9 cellular contexts compared by ENCODE assay signal in the genomic region with DNA sequence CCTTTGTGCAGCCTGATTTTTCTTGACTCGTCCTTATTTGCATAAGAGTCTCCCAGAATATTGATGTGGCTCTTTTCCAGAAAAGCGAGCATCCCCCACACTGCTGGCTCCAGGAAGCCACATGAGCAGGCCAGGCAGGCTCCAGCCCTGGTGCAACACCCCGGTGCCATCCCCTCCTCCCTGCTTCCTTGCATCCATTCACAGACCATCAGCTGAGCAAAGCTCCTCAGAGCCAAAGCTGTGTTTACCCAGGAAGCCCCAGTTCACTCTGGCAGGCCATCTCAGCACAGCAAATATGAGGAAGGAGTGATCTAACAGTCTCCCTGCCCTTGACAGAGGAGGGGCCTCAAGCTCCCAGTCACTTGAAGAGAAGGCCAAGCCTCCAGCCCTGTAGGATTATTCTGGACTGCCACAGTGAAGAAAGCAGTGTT. TPM values are rescaled to one million over a fixed set of nuclear protein-coding genes. Genes with fewer than 3 reads are reported as not detected.
A peak's percentile ranks its signal among the peaks of the same experiment; 100 is the strongest.
DNase-seq lines count a peak whose midpoint lies in the region; ATAC-seq and TF ChIP-seq lines count a peak whose summit lies in the region.
"Had no signal": no experiment of that assay in that cellular context is flagged by ENCODE, and none has a peak within 500 bp of the region (broad histone marks: within the 10 kb centered on the region; RNA-seq: fewer than 3 reads in every experiment).

No MANE protein-coding gene starts in this region.

- no peak overlapping the region for H3K4me3 ChIP-seq in HUES48 (ENCODE audit: low read depth, low read length)
- H3K4me3 ChIP-seq in stomach = no peak overlapping the region

- H3K27me3 ChIP-seq in HUES48 (ENCODE audit: control insufficient read depth, insufficient read depth, low read length) (no peaks in the 10 kb centered on the region), stomach (no peaks in the 10 kb centered on the region)

- TF ChIP-seq POLR2A in stomach (IDR thresholded peaks at IDR 0.05) (no peak), GM18505 (IDR thresholded peaks at IDR 0.05; ENCODE audit: borderline replicate concordance, extremely low read depth, insufficient read depth, insufficient read length) (no peak)

- H3K36me3 ChIP-seq in HUES48 (ENCODE audit: control insufficient read depth, insufficient read depth, low read length) (no peaks in the 10 kb centered on the region), stomach (no peaks in the 10 kb centered on the region)

- no peak overlapping the region for H3K9ac ChIP-seq in HUES48 (ENCODE audit: low read depth, low read length)

- H3K9me3 ChIP-seq in HUES48 (ENCODE audit: control insufficient read depth, insufficient read depth, low read length) = no peaks in the 10 kb centered on the region
- H3K9me3 ChIP-seq in stomach = no peaks in the 10 kb centered on the region

- peak overlapping the region; percentile 57 for H3K27ac ChIP-seq in HUES48 (ENCODE audit: low read depth, low read length)
- peak overlapping the region in 2 of 5 donors; percentile 14 to 27 for H3K27ac ChIP-seq in stomach

- peaks cover 4% of the 10 kb centered on the region for H3K36me3 Mint-ChIP-seq in brain
- peaks cover 24% of the 10 kb centered on the region for H3K36me3 Mint-ChIP-seq in T-helper 2 cell treated with Interferon-gamma antibody and Interleukin-4, amounts not matched to agents 5 μg/mL and 100 μg/mL, for 36 hours (ENCODE audit: low read depth)

- no peak for ATAC-seq in GM18505 (IDR thresholded peaks at IDR 0.05; ENCODE audit: unreplicated experiment)

- H3K27ac Mint-ChIP-seq in brain = peak overlapping the region; percentile 54 to 93 (median 89)
- H3K27ac Mint-ChIP-seq in T-helper 2 cell treated with Interferon-gamma antibody and Interleukin-4, amounts not matched to agents 5 μg/mL and 100 μg/mL, for 36 hours = no peak overlapping the region
- H3K27ac Mint-ChIP-seq: activated CD4-positive, alpha-beta T cell treated with anti-CD3 and anti-CD28 coated beads, Interleukin-2, amount 10 ng/mL, durations not matched to agents 7 days and 5 days had no signal

- no peak for TF ChIP-seq EP300 in stomach (IDR thresholded peaks at IDR 0.05)

- 14 to 25% (median 17%) methylated on average over 3 of the region's 3 CpGs for WGBS in stomach, 5 donors

- peaks cover 0 to 7% (median 0%) of the 10 kb centered on the region in 5 experiments for H3K9me3 Mint-ChIP-seq in brain
- H3K9me3 Mint-ChIP-seq in T-helper 2 cell treated with Interferon-gamma antibody and Interleukin-4, amounts not matched to agents 5 μg/mL and 100 μg/mL, for 36 hours = peaks cover 5% of the 10 kb centered on the region
- H3K9me3 Mint-ChIP-seq: activated CD4-positive, alpha-beta T cell treated with anti-CD3 and anti-CD28 coated beads, Interleukin-2, amount 10 ng/mL, durations not matched to agents 7 days and 5 days had no signal

- peaks cover 8% of the 10 kb centered on the region for H3K4me1 ChIP-seq in HUES48 (ENCODE audit: control insufficient read depth, insufficient read depth, low read length)
- peaks cover 0 to 9% (median 0%) of the 10 kb centered on the region in 4 donors for H3K4me1 ChIP-seq in stomach

- TF ChIP-seq CTCF in brain (conservative IDR thresholded peaks at IDR 0.05) = no peak
- TF ChIP-seq CTCF in stomach (IDR thresholded peaks at IDR 0.05) = no peak

- DNase-seq in iris pigment epithelial cell (ENCODE audit: low read depth) (peak; percentile 87), stomach (peak; percentile 26), OCI-M1 (lab: John Stamatoyannopoulos, UW) (no peak), NCI-H345 treated with DMSO at 0.1 percent for 48 hours (lab: John Stamatoyannopoulos, UW; ENCODE audit: unreplicated experiment) (no peak)
- DNase-seq in T-helper 2 cell treated with Interferon-gamma antibody and Interleukin-4, amounts not matched to agents 5 μg/mL and 100 μg/mL, for 36 hours (ENCODE audit: low spot score) = no peak
- DNase-seq: activated CD4-positive, alpha-beta T cell treated with anti-CD3 and anti-CD28 coated beads, Interleukin-2, amount 10 ng/mL, durations not matched to agents 7 days and 5 days had no signal

- peak overlapping the region in 2 of 5 experiments; percentile 14 to 41 for H3K4me3 Mint-ChIP-seq in brain
- no peak overlapping the region for H3K4me3 Mint-ChIP-seq in T-helper 2 cell treated with Interferon-gamma antibody and Interleukin-4, amounts not matched to agents 5 μg/mL and 100 μg/mL, for 36 hours
- H3K4me3 Mint-ChIP-seq: activated CD4-positive, alpha-beta T cell treated with anti-CD3 and anti-CD28 coated beads, Interleukin-2, amount 10 ng/mL, durations not matched to agents 7 days and 5 days had no signal

- peaks cover 24% of the 10 kb centered on the region for H3K4me1 Mint-ChIP-seq in brain
- H3K4me1 Mint-ChIP-seq in T-helper 2 cell treated with Interferon-gamma antibody and Interleukin-4, amounts not matched to agents 5 μg/mL and 100 μg/mL, for 36 hours (ENCODE audit: low read depth) = peaks cover 13% of the 10 kb centered on the region

- no peaks in the 10 kb centered on the region for H3K27me3 Mint-ChIP-seq in brain
- no peaks in the 10 kb centered on the region for H3K27me3 Mint-ChIP-seq in T-helper 2 cell treated with Interferon-gamma antibody and Interleukin-4, amounts not matched to agents 5 μg/mL and 100 μg/mL, for 36 hours (ENCODE audit: low read depth)
- H3K27me3 Mint-ChIP-seq: activated CD4-positive, alpha-beta T cell treated with anti-CD3 and anti-CD28 coated beads, Interleukin-2, amount 10 ng/mL, durations not matched to agents 7 days and 5 days had no signal

- intact Hi-C loops in stomach (cut with DNase I; ENCODE audit: low total_unique reads) = no loop called here

RNA-seq across cellular contexts. Expression of a gene that starts 34.4 kb away (rescaled TPM):
- 1.0 TPM for polyA plus RNA-seq in brain (ENCODE audit: insufficient read depth, low read depth, low replicate concordance)
- under 1 TPM in 1 of 5 donors, not detected in 4; 0.18 TPM for total RNA-seq in stomach
- under 1 TPM in 1 of 3 donors, not detected in 2; 0.19 TPM for polyA plus RNA-seq in stomach
- total RNA-seq: activated CD4-positive, alpha-beta T cell treated with anti-CD3 and anti-CD28 coated beads, Interleukin-2, amount 10 ng/mL, durations not matched to agents 7 days and 5 days had no signal

Comparison
In these comparisons a context has a peak if more than half of its experiments do, and no peak if none do; other contexts are left out.
1. DNase-seq: peak in iris pigment epithelial cell (single experiment) and stomach (single experiment); none in OCI-M1 (single experiment), NCI-H345 treated with DMSO at 0.1 percent for 48 hours (single experiment) and T-helper 2 cell treated with Interferon-gamma antibody and Interleukin-4, amounts not matched to agents 5 μg/mL and 100 μg/mL, for 36 hours (single experiment).